12 cellular contexts compared by ENCODE assay signal in the genomic region with DNA sequence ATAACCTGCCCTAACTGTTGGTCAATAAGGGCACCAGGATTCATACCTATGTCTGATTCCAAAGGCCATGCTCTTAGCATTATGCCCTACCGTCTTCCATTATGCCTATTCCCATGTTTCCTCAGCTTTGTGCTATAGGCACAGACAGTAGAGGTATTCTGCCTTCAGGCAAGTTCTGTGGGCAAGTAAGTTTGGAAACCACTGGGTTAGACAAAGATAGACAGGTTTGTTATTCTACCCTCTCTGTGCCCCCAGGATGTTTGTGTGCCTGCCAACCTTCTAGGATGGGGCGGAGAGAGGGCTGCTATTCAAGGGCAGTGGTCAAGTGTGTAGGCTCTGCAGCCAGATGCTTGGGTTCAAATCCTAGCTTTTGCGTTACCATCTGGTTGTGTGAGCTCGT. TPM values are rescaled to one million over a fixed set of nuclear protein-coding genes. Genes with fewer than 3 reads are reported as not detected.
DNase-seq lines count a peak whose midpoint lies in the region; ATAC-seq and TF ChIP-seq lines count a peak whose summit lies in the region.
"Had no signal": no experiment of that assay in that cellular context is flagged by ENCODE, and none has a peak within 500 bp of the region (broad histone marks: within the 10 kb centered on the region; RNA-seq: fewer than 3 reads in every experiment).

No MANE protein-coding gene starts in this region.

- no peak overlapping the region for H3K4me3 Mint-ChIP-seq in osteocyte (ENCODE audit: unreplicated experiment)

- peak overlapping the region; percentile 71 to 91 (median 86) for H3K27ac ChIP-seq in heart right ventricle
- peak overlapping the region; percentile 98 for H3K27ac ChIP-seq in cingulate gyrus (ENCODE audit: low read depth, low read length)
- peak overlapping the region; percentile 19 to 84 for H3K27ac ChIP-seq in aorta (ENCODE audit: low read depth in 1 of 2, low read length in 2 of 2)

- H3K36me3 Mint-ChIP-seq in osteocyte (ENCODE audit: unreplicated experiment), result no peaks in the 10 kb centered on the region

- H3K4me3 ChIP-seq in heart right ventricle, result peak overlapping the region in 6 of 10 donors; percentile 6 to 60 (median 12)
- no peak overlapping the region for H3K4me3 ChIP-seq in aorta (ENCODE audit: low read length in 2 of 2)

- ATAC-seq in heart right ventricle (no peak), Right ventricle myocardium inferior (no peak), aorta (ENCODE audit: low FRiP score) (no peak), GM19455 (IDR thresholded peaks at IDR 0.05; ENCODE audit: unreplicated experiment) (no peak)

- H3K27ac Mint-ChIP-seq in osteocyte (ENCODE audit: unreplicated experiment), result peak overlapping the region; percentile 23

- H3K4me1 ChIP-seq in heart right ventricle (peaks cover 37 to 81% (median 64%) of the 10 kb centered on the region in 9 donors), aorta (ENCODE audit: control insufficient read depth in 1 of 2, insufficient read depth in 2 of 2, low read length in 2 of 2) (peaks cover 2 to 4% of the 10 kb centered on the region in 2 donors)

- 80 to 82% methylated on average over 4 of the region's 4 CpGs for WGBS in heart right ventricle, 2 donors
- 84% methylated on average over 4 of the region's 4 CpGs for WGBS in aorta, 2 donors

- peaks cover 0 to 35% (median 0%) of the 10 kb centered on the region in 9 donors for H3K36me3 ChIP-seq in heart right ventricle
- no peaks in the 10 kb centered on the region for H3K36me3 ChIP-seq in aorta (ENCODE audit: control insufficient read depth in 1 of 2, insufficient read depth in 2 of 2, low read length in 1 of 2)

- no peaks in the 10 kb centered on the region for H3K27me3 ChIP-seq in heart right ventricle
- no peaks in the 10 kb centered on the region for H3K27me3 ChIP-seq in aorta (ENCODE audit: control insufficient read depth in 1 of 2, insufficient read depth in 2 of 2, low read length in 1 of 2)

- TF ChIP-seq CTCF in heart right ventricle (IDR thresholded peaks at IDR 0.05) (no peak), osteocyte (IDR thresholded peaks at IDR 0.05) (no peak)

- H3K9me3 ChIP-seq in heart right ventricle (no peaks in the 10 kb centered on the region), aorta (ENCODE audit: control insufficient read depth, low read length) (no peaks in the 10 kb centered on the region)

- intact Hi-C loops in heart right ventricle (cut with DNase I) (loop anchor here in 1 of 10 donors (10.0 kb wide), 1 partner anchor 789 kb away; no protein-coding TSS in a partner anchor), Right ventricle myocardium inferior (cut with DNase I) (no loop called here), aorta (cut with DNase I) (no loop called here)

- no peaks in the 10 kb centered on the region for H3K27me3 Mint-ChIP-seq in osteocyte (ENCODE audit: unreplicated experiment)

- DNase-seq in heart right ventricle (no peak), Right ventricle myocardium inferior (ENCODE audit: missing footprints) (no peak), osteocyte (ENCODE audit: extremely low spot score, unreplicated experiment) (no peak), aorta (no peak), DMS153 (lab: John Stamatoyannopoulos, UW) (no peak), NCI-H2081 treated with DMSO at 0.1 percent for 48 hours (lab: John Stamatoyannopoulos, UW) (no peak)
- DNase-seq: activated CD8-positive, alpha-beta memory T cell treated with anti-CD3 and anti-CD28 coated beads, Interleukin-2, amount 50 U/mL, for 4 hours; mesenchymal stem cell had no signal

- H3K4me1 Mint-ChIP-seq in osteocyte (ENCODE audit: unreplicated experiment), result peaks cover 31% of the 10 kb centered on the region

- H3K9me3 Mint-ChIP-seq in osteocyte (ENCODE audit: unreplicated experiment), result no peaks in the 10 kb centered on the region

RNA-seq across cellular contexts. Expression of a gene that starts 4.6 kb away (rescaled TPM):
- total RNA-seq in heart right ventricle (10 to 100 TPM in 9 of 10 donors, 1 to 10 TPM in 1; 9.5 to 54.9 (median 19.8) TPM), Right ventricle myocardium inferior (37.3 TPM), osteocyte (1.2 and 1.9 TPM in 2 replicates), aorta (100 to 1,000 TPM in 1 of 2 donors, 10 to 100 TPM in 1; 39.2 to 139 TPM)
- polyA plus RNA-seq in heart right ventricle (100 to 1,000 TPM in 1 of 2 donors, 10 to 100 TPM in 1; 22.4 to 173 TPM), aorta (100 to 1,000 TPM in 1 of 2 donors, 1 to 10 TPM in 1; 3.1 to 149 TPM)

RNA-seq across cellular contexts. Expression of a gene that starts 18.9 kb away (rescaled TPM):
- total RNA-seq in heart right ventricle, result 10 to 100 TPM; 18.6 to 31.9 (median 22.1) TPM
- 10 to 100 TPM; 12.6 to 26.2 TPM for polyA plus RNA-seq in heart right ventricle
- 23.2 TPM for total RNA-seq in Right ventricle myocardium inferior
- total RNA-seq in osteocyte, result 21.2 and 21.6 TPM in 2 replicates
- total RNA-seq in aorta, result 10 to 100 TPM; 35.7 to 51.3 TPM
- polyA plus RNA-seq in aorta, result 10 to 100 TPM; 19.7 to 33.6 TPM

RNA-seq across cellular contexts. Expression of a gene that starts 28.8 kb away (rescaled TPM):
- total RNA-seq in heart right ventricle, result under 1 TPM in 9 of 10 donors, not detected in 1; 0.11 to 0.56 (median 0.31) TPM
- under 1 TPM; 0.26 to 0.29 TPM for polyA plus RNA-seq in heart right ventricle
- not detected for total RNA-seq in Right ventricle myocardium inferior
- not detected in 2 replicates for total RNA-seq in osteocyte
- total RNA-seq in aorta, result 1 to 10 TPM in 1 of 2 donors, under 1 TPM in 1; 0.29 to 1.7 TPM
- polyA plus RNA-seq in aorta, result under 1 TPM in 1 of 2 donors, not detected in 1; 0.74 TPM
- total RNA-seq: fibroblast of villous mesenchyme; T-helper 2 cell treated with Interferon-gamma antibody and Interleukin-4, amounts not matched to agents 100 ng/mL and 5 ng/mL, for 36 hours had no signal

RNA-seq across cellular contexts. Expression of a gene that starts 48.3 kb away (rescaled TPM):
- 10 to 100 TPM; 18.6 to 28.0 (median 21.8) TPM for total RNA-seq in heart right ventricle
- polyA plus RNA-seq in heart right ventricle, result 10 to 100 TPM in 1 of 2 donors, 1 to 10 TPM in 1; 4.8 to 10.1 TPM
- total RNA-seq in Right ventricle myocardium inferior, result 24.4 TPM
- 28.7 and 33.4 TPM in 2 replicates for total RNA-seq in osteocyte
- 10 to 100 TPM; 18.6 to 22.7 TPM for total RNA-seq in aorta
- 1 to 10 TPM; 4.6 to 7.8 TPM for polyA plus RNA-seq in aorta

Comparison
In these comparisons a context has a peak if more than half of its experiments do, and no peak if none do; other contexts are left out.
1. H3K4me3 ChIP-seq: peak in heart right ventricle (6 of 10); none in aorta (0 of 2).
2. Peak in every context shown above with its lines, with median percentiles within 50 percentile points of each other: H3K27ac ChIP-seq.